ENCODE assay signal across 15 cellular contexts in the genomic region with DNA sequence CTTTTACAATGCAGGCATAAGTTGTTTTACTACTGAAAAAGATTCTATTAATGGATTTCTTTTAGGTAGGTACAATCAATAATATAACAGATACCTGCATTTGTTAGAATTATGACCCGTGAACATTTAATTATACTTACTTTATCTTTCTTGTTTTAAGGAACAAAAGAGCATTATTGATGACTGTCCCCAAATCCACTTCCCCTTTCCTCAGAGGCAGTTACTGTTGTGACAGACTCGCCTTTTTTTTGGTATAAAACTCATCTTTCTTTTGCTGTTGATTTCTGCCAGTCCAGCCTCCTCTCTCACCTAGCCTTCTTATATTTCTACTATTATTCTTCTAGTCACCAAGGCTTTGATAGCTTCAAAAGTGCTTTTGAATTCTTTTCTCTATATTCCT. TPM values are rescaled to one million over a fixed set of nuclear protein-coding genes. Genes with fewer than 3 reads are reported as not detected.
DNase-seq lines count a peak whose midpoint lies in the region; ATAC-seq, FAIRE-seq and TF ChIP-seq lines count a peak whose summit lies in the region.
"Had no signal": no experiment of that assay in that cellular context is flagged by ENCODE, and none has a peak within 500 bp of the region (broad histone marks: within the 10 kb centered on the region; RNA-seq: fewer than 3 reads in every experiment).

No MANE protein-coding gene starts in this region.

- FAIRE-seq in GM18507 (lab: Jason Lieb, UNC) = peak; percentile 47
- peak; percentile 38 for FAIRE-seq in colon (lab: Jason Lieb, UNC)
- FAIRE-seq: frontal cortex, keratinocyte had no signal

- intact Hi-C loops in OCI-LY7 (cut with micrococcal nuclease; ENCODE audit: unreplicated experiment) = no loop called here
- intact Hi-C loops in cardiac septum (cut with DNase I) = loop anchor here (10.0 kb wide), 1 partner anchor 63 kb away; no protein-coding TSS in a partner anchor

- H3K9me2 ChIP-seq in OCI-LY7 (ENCODE audit: insufficient read depth, low read length) = no peaks in the 10 kb centered on the region

- ATAC-seq in CD4-positive, CD25-positive, alpha-beta regulatory T cell (ENCODE audit: low read depth in 2 of 2) = no peak
- ATAC-seq in GM18861 (IDR thresholded peaks at IDR 0.05; ENCODE audit: unreplicated experiment) = no peak
- ATAC-seq: mucosa of descending colon had no signal

- peaks cover 0 to 1% (median 0%) of the 10 kb centered on the region in 7 donors for H3K9me3 Mint-ChIP-seq in CD4-positive, CD25-positive, alpha-beta regulatory T cell

- H3K4me1 Mint-ChIP-seq in CD4-positive, CD25-positive, alpha-beta regulatory T cell = peaks cover 69 to 96% (median 84%) of the 10 kb centered on the region in 4 donors

- no peak for TF ChIP-seq CTCF in OCI-LY7 (conservative IDR thresholded peaks at IDR 0.05; ENCODE audit: low read length)

- H3K4me3 ChIP-seq in CD4-positive, CD25-positive, alpha-beta regulatory T cell (ENCODE audit: low read depth, low read length) = peak overlapping the region; percentile 49
- H3K4me3 ChIP-seq in OCI-LY7 (ENCODE audit: low read depth, low read length, poor library complexity, severe bottlenecking) = peak overlapping the region; percentile 48
- H3K4me3 ChIP-seq: mucosa of descending colon, right atrium auricular region had no signal

- DNase-seq in CD4-positive, CD25-positive, alpha-beta regulatory T cell = no peak
- DNase-seq in GM18507 (ENCODE audit: extremely low spot score, insufficient read length, low read depth) (no peak), OCI-LY7 (ENCODE audit: low spot score) (peak; percentile 56), inferior parietal cortex (ENCODE audit: extremely low spot score) (no peak), NAMALWA (ENCODE audit: low spot score) (no peak), cardiac septum (ENCODE audit: low spot score) (no peak)
- DNase-seq: effector CD8-positive, alpha-beta T cell; mucosa of descending colon; NCI-H2029 treated with DMSO at 0.1 percent for 48 hours; substantia nigra had no signal

- no peaks in the 10 kb centered on the region for H3K27me3 ChIP-seq in CD4-positive, CD25-positive, alpha-beta regulatory T cell (ENCODE audit: control insufficient read depth, insufficient read depth, low read length)
- H3K27me3 ChIP-seq: right atrium auricular region had no signal

- no peaks in the 10 kb centered on the region for H3K9me3 ChIP-seq in CD4-positive, CD25-positive, alpha-beta regulatory T cell (ENCODE audit: control insufficient read depth in 2 of 2, low read length in 2 of 2)
- peaks cover 21% of the 10 kb centered on the region; the same call in 1 of the 2 replicates for H3K9me3 ChIP-seq in OCI-LY7 (ENCODE audit: low read length)
- H3K9me3 ChIP-seq: mucosa of descending colon, right atrium auricular region had no signal

- H2AFZ ChIP-seq in OCI-LY7 (ENCODE audit: low read length) = no peak overlapping the region

- peaks cover 91% of the 10 kb centered on the region for H3K4me1 ChIP-seq in CD4-positive, CD25-positive, alpha-beta regulatory T cell (ENCODE audit: control insufficient read depth, insufficient read depth, low read length, poor library complexity, severe bottlenecking)
- H3K4me1 ChIP-seq in OCI-LY7 (ENCODE audit: insufficient read depth, low read length, poor library complexity, severe bottlenecking) = peaks cover 73% of the 10 kb centered on the region

- H3K4me2 ChIP-seq in OCI-LY7 (ENCODE audit: low read length) = peak overlapping the region; percentile 76

- H3K27me3 Mint-ChIP-seq in CD4-positive, CD25-positive, alpha-beta regulatory T cell = no peaks in the 10 kb centered on the region

- CTCF ChIA-PET in OCI-LY7 (lab: Charles Lee; ENCODE audit: unreplicated experiment) = no interaction called here

- H3K79me2 ChIP-seq in OCI-LY7 (ENCODE audit: insufficient read depth, low read depth, low read length) = peaks cover 100% of the 10 kb centered on the region

- peak overlapping the region in 2 of 3 donors; percentile 57 to 64 for H3K27ac Mint-ChIP-seq in CD4-positive, CD25-positive, alpha-beta regulatory T cell

- peaks cover 21% of the 10 kb centered on the region for H3K36me3 Mint-ChIP-seq in CD4-positive, CD25-positive, alpha-beta regulatory T cell

- no peak overlapping the region for H3K27ac ChIP-seq in CD4-positive, CD25-positive, alpha-beta regulatory T cell (ENCODE audit: insufficient read depth, low read length, poor library complexity, severe bottlenecking)
- peak overlapping the region; percentile 60 for H3K27ac ChIP-seq in OCI-LY7 (ENCODE audit: low read depth, low read length, poor library complexity, severe bottlenecking)
- H3K27ac ChIP-seq: right atrium auricular region had no signal

- peaks cover 11% of the 10 kb centered on the region for H3K36me3 ChIP-seq in CD4-positive, CD25-positive, alpha-beta regulatory T cell (ENCODE audit: control insufficient read depth, insufficient read depth, low read length)
- peaks cover 67% of the 10 kb centered on the region for H3K36me3 ChIP-seq in OCI-LY7 (ENCODE audit: insufficient read depth, low read length)
- H3K36me3 ChIP-seq: right atrium auricular region had no signal

- H3K4me3 Mint-ChIP-seq in CD4-positive, CD25-positive, alpha-beta regulatory T cell = peak overlapping the region; percentile 67 to 82 (median 78)

- H4K20me1 ChIP-seq in OCI-LY7 (ENCODE audit: insufficient read depth, low read length) = peaks cover 38% of the 10 kb centered on the region

- BruUV-seq in OCI-LY7 (replicated peaks; lab: Mats Ljungman, UMichigan) = no TSS peak

- POLR2A ChIA-PET in OCI-LY7 (lab: Charles Lee) = interaction anchor here (1.5 to 2.9 kb wide), 5 partner anchors 8 to 145 kb away, joined by 4 to 18 read pairs (median 15); a partner anchor contains a TSS

RNA-seq across cellular contexts. Expression of a gene that starts 12.1 kb away (rescaled TPM):
- 328 TPM for total RNA-seq in CD4-positive, CD25-positive, alpha-beta regulatory T cell
- polyA plus RNA-seq in CD4-positive, CD25-positive, alpha-beta regulatory T cell = 100 to 1,000 TPM; 534 to 718 (median 579) TPM
- total RNA-seq in OCI-LY7 (2014; rRNA removed; shearing (Covaris generic)) = 168 and 192 TPM in 2 replicates
- total RNA-seq in OCI-LY7 (2022) = 307 and 320 TPM in 2 replicates
- 152 TPM for total RNA-seq in cardiac septum
